ENCODE assay signal across 13 cellular contexts in the genomic region with DNA sequence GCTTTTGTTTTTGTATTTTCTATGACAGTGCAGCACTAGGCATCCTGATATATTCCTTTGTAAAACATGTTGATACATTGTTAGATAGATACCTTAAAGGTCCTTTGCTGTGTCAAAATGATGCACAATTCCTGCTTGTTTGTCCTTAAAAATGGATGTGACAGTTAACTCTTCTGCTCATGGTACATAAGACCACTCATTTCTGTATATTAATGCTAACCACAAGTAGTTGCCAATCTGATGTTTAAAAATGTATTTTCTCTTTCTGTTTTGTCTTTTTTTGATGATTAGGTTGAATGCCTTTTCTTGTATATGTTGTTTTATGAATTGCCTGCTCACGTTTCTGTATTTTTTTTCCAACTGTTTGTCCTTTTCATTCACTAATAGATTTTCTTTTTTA. TPM values are rescaled to one million over a fixed set of nuclear protein-coding genes. Genes with fewer than 3 reads are reported as not detected.
DNase-seq lines count a peak whose midpoint lies in the region; ATAC-seq and TF ChIP-seq lines count a peak whose summit lies in the region.
"Had no signal": no experiment of that assay in that cellular context is flagged by ENCODE, and none has a peak within 500 bp of the region (broad histone marks: within the 10 kb centered on the region; RNA-seq: fewer than 3 reads in every experiment).

No MANE protein-coding gene starts in this region.

- no TSS peak for BruUV-seq in MCF 10A (replicated peaks; lab: Mats Ljungman, UMichigan)

- POLR2A ChIA-PET in MCF 10A (lab: Yijun Ruan, JAX) = interaction anchor here (1.1 to 4.1 kb wide), 2 partner anchors 16 to 105 kb away, joined by 3 to 18 read pairs; no protein-coding TSS in a partner anchor

- H3K27me3 ChIP-seq in breast epithelium = no peaks in the 10 kb centered on the region
- H3K27me3 ChIP-seq in RWPE2 (ENCODE audit: insufficient read depth, poor library complexity, severe bottlenecking) = no peaks in the 10 kb centered on the region
- H3K27me3 ChIP-seq in gastrocnemius medialis = no peaks in the 10 kb centered on the region

- H3K9me3 Mint-ChIP-seq in MCF 10A (ENCODE audit: unreplicated experiment) = peaks cover 8% of the 10 kb centered on the region
- peaks cover 8% of the 10 kb centered on the region for H3K9me3 Mint-ChIP-seq in dendritic cell treated with granulocyte-macrophage colony-stimulating factor and Interleukin-4, amounts not matched to agents 40 ng/mL and 50 ng/mL, for 4 days

- peak overlapping the region; percentile 60 for H3K4me3 Mint-ChIP-seq in MCF 10A (ENCODE audit: unreplicated experiment)
- no peak overlapping the region for H3K4me3 Mint-ChIP-seq in dendritic cell treated with granulocyte-macrophage colony-stimulating factor and Interleukin-4, amounts not matched to agents 40 ng/mL and 50 ng/mL, for 4 days

- H3K27ac ChIP-seq in breast epithelium (no peak overlapping the region), RWPE2 (ENCODE audit: poor library complexity, severe bottlenecking) (peak overlapping the region; percentile 41), gastrocnemius medialis (no peak overlapping the region)
- H3K27ac ChIP-seq: HL-60 had no signal

- H3K9me3 ChIP-seq in breast epithelium = peaks cover 15 to 27% of the 10 kb centered on the region in 2 donors
- H3K9me3 ChIP-seq in RWPE2 (ENCODE audit: severe bottlenecking) = no peaks in the 10 kb centered on the region
- no peaks in the 10 kb centered on the region for H3K9me3 ChIP-seq in gastrocnemius medialis

- CTCF ChIA-PET in MCF 10A (lab: Yijun Ruan, JAX) = no interaction called here

- H3K36me3 ChIP-seq in breast epithelium = no peaks in the 10 kb centered on the region
- no peaks in the 10 kb centered on the region for H3K36me3 ChIP-seq in RWPE2 (ENCODE audit: low read depth)
- no peaks in the 10 kb centered on the region for H3K36me3 ChIP-seq in gastrocnemius medialis

- peaks cover 0 to 4% of the 10 kb centered on the region in 2 donors for H3K4me1 ChIP-seq in breast epithelium
- peaks cover 13% of the 10 kb centered on the region for H3K4me1 ChIP-seq in RWPE2 (ENCODE audit: insufficient read depth, poor library complexity, severe bottlenecking)
- H3K4me1 ChIP-seq in gastrocnemius medialis = peaks cover 19 to 20% of the 10 kb centered on the region in 2 donors

- no peak for TF ChIP-seq POLR2A in breast epithelium (IDR thresholded peaks at IDR 0.05)
- no peak for TF ChIP-seq POLR2A in gastrocnemius medialis (IDR thresholded peaks at IDR 0.05)

- peaks cover 4% of the 10 kb centered on the region for H3K36me3 Mint-ChIP-seq in MCF 10A (ENCODE audit: insufficient read depth, unreplicated experiment)
- H3K36me3 Mint-ChIP-seq in dendritic cell treated with granulocyte-macrophage colony-stimulating factor and Interleukin-4, amounts not matched to agents 40 ng/mL and 50 ng/mL, for 4 days (ENCODE audit: low read depth) = peaks cover 37% of the 10 kb centered on the region

- intact Hi-C loops in MCF 10A (cut with micrococcal nuclease) (loop anchor here (10.0 kb wide), 1 partner anchor 374 kb away; a partner anchor contains a TSS), breast epithelium (cut with DNase I; ENCODE audit: low total_unique reads) (no loop called here), gastrocnemius medialis (cut with DNase I; ENCODE audit: low total_unique reads) (no loop called here)
- intact Hi-C loops in dendritic cell treated with granulocyte-macrophage colony-stimulating factor and Interleukin-4, amounts not matched to agents 40 ng/mL and 50 ng/mL, for 4 days (cut with micrococcal nuclease) = no loop called here

- no peak for DNase-seq in MCF 10A (ENCODE audit: unreplicated experiment)
- DNase-seq in breast epithelium (ENCODE audit: low spot score in 2 of 2) = no peak
- DNase-seq in RWPE2 (ENCODE audit: low spot score) = no peak
- DNase-seq in CD1c-positive myeloid dendritic cell (ENCODE audit: extremely low spot score) = no peak
- no peak for DNase-seq in gastrocnemius medialis
- no peak for DNase-seq in NCI-H2029 treated with DMSO at 0.1 percent for 48 hours (lab: John Stamatoyannopoulos, UW)
- DNase-seq: DMS53, foreskin fibroblast, Kasumi-1, NCI-H146 had no signal

- in situ Hi-C loops in gastrocnemius medialis (cut with MboI; ENCODE audit: low sequenced_read_pairs in 4 of 4) = no loop called here

- ATAC-seq in RWPE2 (ENCODE audit: low read depth) (no peak), gastrocnemius medialis (no peak), GM19452 (IDR thresholded peaks at IDR 0.05; ENCODE audit: unreplicated experiment) (no peak)

- no peaks in the 10 kb centered on the region for H3K27me3 Mint-ChIP-seq in MCF 10A (ENCODE audit: insufficient read depth, unreplicated experiment)
- no peaks in the 10 kb centered on the region for H3K27me3 Mint-ChIP-seq in dendritic cell treated with granulocyte-macrophage colony-stimulating factor and Interleukin-4, amounts not matched to agents 40 ng/mL and 50 ng/mL, for 4 days

- H3K4me1 Mint-ChIP-seq in MCF 10A (ENCODE audit: insufficient read depth, unreplicated experiment) = peaks cover 38% of the 10 kb centered on the region
- peaks cover 35% of the 10 kb centered on the region for H3K4me1 Mint-ChIP-seq in dendritic cell treated with granulocyte-macrophage colony-stimulating factor and Interleukin-4, amounts not matched to agents 40 ng/mL and 50 ng/mL, for 4 days (ENCODE audit: low read depth)

- no peak overlapping the region for H3K4me3 ChIP-seq in breast epithelium
- no peak overlapping the region for H3K4me3 ChIP-seq in RWPE2 (ENCODE audit: severe bottlenecking)
- no peak overlapping the region for H3K4me3 ChIP-seq in gastrocnemius medialis

- TF ChIP-seq CTCF in MCF 10A (IDR thresholded peaks at IDR 0.05; ENCODE audit: unreplicated experiment) (no peak), breast epithelium (IDR thresholded peaks at IDR 0.05) (no peak), RWPE2 (IDR thresholded peaks at IDR 0.05; ENCODE audit: poor library complexity, severe bottlenecking) (no peak), gastrocnemius medialis (IDR thresholded peaks at IDR 0.05 in 4 of 5, conservative IDR thresholded peaks at IDR 0.05 in 1 of 5) (no peak)

- H3K27ac Mint-ChIP-seq in MCF 10A (ENCODE audit: low read depth, unreplicated experiment) = peak overlapping the region; percentile 72
- peak overlapping the region; percentile 50 for H3K27ac Mint-ChIP-seq in dendritic cell treated with granulocyte-macrophage colony-stimulating factor and Interleukin-4, amounts not matched to agents 40 ng/mL and 50 ng/mL, for 4 days

RNA-seq across cellular contexts. Expression of gene ATF7IP, which starts 35.1 kb away (rescaled TPM):
- total RNA-seq in MCF 10A (2022) (29.4 and 33.1 TPM in 2 replicates), breast epithelium (10 to 100 TPM; 45.4 to 81.2 (median 48.8) TPM), gastrocnemius medialis (10 to 100 TPM; 15.9 to 42.2 (median 30.7) TPM)
